ENCODE assay signal across 7 cellular contexts in genomic region chr4:122091836-122092235, GRCh38.
"Had no signal": no experiment of that assay in that cellular context is flagged by ENCODE, and none has a peak within 500 bp of the region (broad histone marks: within the 10 kb centered on the region; RNA-seq: fewer than 3 reads in every experiment).

No MANE protein-coding gene starts in this region.

- H3K27ac Mint-ChIP-seq: IgD-negative memory B cell had no signal

- H3K27ac ChIP-seq: HL-60 had no signal

- H3K36me3 Mint-ChIP-seq: IgD-negative memory B cell had no signal

- ATAC-seq: HepG2, K562 had no signal

- H3K4me1 Mint-ChIP-seq: IgD-negative memory B cell had no signal

- H3K4me3 ChIP-seq: K562 had no signal

- DNase-seq: IMR-90, KBM-7, KG1 had no signal

- H3K4me3 Mint-ChIP-seq: IgD-negative memory B cell had no signal
